In the genomic region with DNA sequence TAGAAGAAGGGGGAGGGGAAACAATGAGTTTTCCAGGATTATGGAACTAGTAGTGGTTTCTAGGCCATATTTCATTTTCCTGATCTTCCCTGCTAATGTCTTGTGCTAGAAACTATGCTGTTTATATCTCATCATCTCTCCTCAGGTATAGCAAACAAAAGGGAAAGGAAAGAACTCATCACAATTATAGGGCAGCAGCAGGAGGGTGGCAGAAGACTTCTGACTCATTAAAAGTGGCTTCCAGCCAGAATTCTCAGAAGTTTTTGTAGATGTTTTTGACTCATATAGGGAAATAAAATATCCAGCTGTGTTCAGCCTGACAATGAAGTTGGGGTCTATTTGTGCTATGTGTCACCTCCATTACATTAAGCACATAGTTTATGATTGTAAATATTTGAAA, we compare ENCODE assay signal across 7 cellular contexts. TPM values are rescaled to one million over a fixed set of nuclear protein-coding genes. Genes with fewer than 3 reads are reported as not detected.
DNase-seq lines count a peak whose midpoint lies in the region; ATAC-seq, FAIRE-seq and TF ChIP-seq lines count a peak whose summit lies in the region.

No MANE protein-coding gene starts in this region.

- H3K4me2 ChIP-seq in KMS-11, result 0 out of 2 replicates have a peak overlapping the region, but pooled peaks have one; percentile 1

- H3K4me3 ChIP-seq in KMS-11 (IDR thresholded peaks at IDR 0.05; ENCODE audit: insufficient read depth, low read depth, low read length), result no peak overlapping the region
- H3K4me3 ChIP-seq in adrenal gland, result peak overlapping the region in 1 of 4 donors; percentile 21
- no peak overlapping the region for H3K4me3 ChIP-seq in lung

- peaks cover 81% of the 10 kb centered on the region for H3K79me2 ChIP-seq in KMS-11 (ENCODE audit: insufficient read depth, low read depth)

- no peaks in the 10 kb centered on the region for H3K27me3 ChIP-seq in KMS-11 (ENCODE audit: insufficient read depth, low read depth)
- no peaks in the 10 kb centered on the region for H3K27me3 ChIP-seq in adrenal gland
- H3K27me3 ChIP-seq in lung (ENCODE audit: control insufficient read depth, insufficient read depth), result no peaks in the 10 kb centered on the region

- intact Hi-C loops in adrenal gland (cut with DNase I), result loop anchor here in 1 of 2 donors (5.0 kb wide), 1 partner anchor 342 kb away; no protein-coding TSS in a partner anchor

- H3K36me3 ChIP-seq in KMS-11 (ENCODE audit: insufficient read depth) (no peaks in the 10 kb centered on the region), adrenal gland (replicated peaks in 1 of 2) (peaks cover 0 to under 1% of the 10 kb centered on the region in 2 donors), lung (ENCODE audit: control insufficient read depth in 2 of 2, insufficient read depth in 2 of 2, low read length in 2 of 2) (no peaks in the 10 kb centered on the region)

- peaks cover 47% of the 10 kb centered on the region for H3K4me1 ChIP-seq in KMS-11 (ENCODE audit: low read depth, poor library complexity, severe bottlenecking)
- H3K4me1 ChIP-seq in adrenal gland (replicated peaks in 1 of 2), result peaks cover 50 to 76% of the 10 kb centered on the region in 2 donors
- peaks cover 0 to 32% of the 10 kb centered on the region in 2 donors for H3K4me1 ChIP-seq in lung (ENCODE audit: control insufficient read depth in 2 of 2, insufficient read depth in 2 of 2, low read length in 2 of 2)

- TF ChIP-seq POLR2A in adrenal gland (IDR thresholded peaks at IDR 0.05), result no peak

- no peak overlapping the region for H2AFZ ChIP-seq in KMS-11 (ENCODE audit: low read depth)

- H3K9me3 ChIP-seq in adrenal gland (replicated peaks in 1 of 3) (no peaks in the 10 kb centered on the region), lung (ENCODE audit: control insufficient read depth in 2 of 2, insufficient read depth in 1 of 2, low read length in 1 of 2) (no peaks in the 10 kb centered on the region)

- H4K20me1 ChIP-seq in KMS-11 (ENCODE audit: insufficient read depth), result no peaks in the 10 kb centered on the region

- TF ChIP-seq CTCF in KMS-11 (conservative IDR thresholded peaks at IDR 0.05; ENCODE audit: low read depth, low read length) (no peak), adrenal gland (IDR thresholded peaks at IDR 0.05) (no peak), lung (IDR thresholded peaks at IDR 0.05; ENCODE audit: control extremely low read depth, extremely low read depth) (no peak), GM20000 (IDR thresholded peaks at IDR 0.05; ENCODE audit: extremely low read depth, missing control alignments) (no peak)

- no peak overlapping the region for H3K27ac ChIP-seq in KMS-11
- H3K27ac ChIP-seq in adrenal gland, result peak overlapping the region in 1 of 5 donors; percentile 51
- peak overlapping the region in 1 of 2 donors; percentile 70 for H3K27ac ChIP-seq in lung (ENCODE audit: low read depth in 1 of 2, low read length in 1 of 2)

- peak; percentile 43 for ATAC-seq in lung (ENCODE audit: insufficient read depth, low FRiP score)

- H3K9ac ChIP-seq in KMS-11, result no peak overlapping the region

- DNase-seq in GM18507 (ENCODE audit: extremely low spot score, insufficient read length, low read depth) (no peak), adrenal gland (peak in 5 of 7 donors; percentile 27 to 48 (median 32)), lung (ENCODE audit: low spot score) (no peak), ureter (ENCODE audit: low spot score) (no peak), NCI-H1436 treated with DMSO at 0.1 percent for 48 hours (lab: John Stamatoyannopoulos, UW) (no peak), GM20000 (ENCODE audit: low spot score) (no peak)

- FAIRE-seq in GM18507 (lab: Jason Lieb, UNC), result peak; percentile 58

RNA-seq across cellular contexts. Expression of a gene that starts 6.5 kb away (rescaled TPM):
- total RNA-seq in adrenal gland (100 to 1,000 TPM in 5 of 8 donors, 10 to 100 TPM in 3; 32.3 to 161 (median 101) TPM), lung (100 to 1,000 TPM; 104 to 413 TPM), ureter (368 TPM)
- polyA plus RNA-seq in adrenal gland (10 to 100 TPM in 2 of 3 donors, 1 to 10 TPM in 1; 7.8 to 17.2 (median 12.2) TPM), lung (10 to 100 TPM; 22.8 to 31.5 TPM)

Comparison
In these comparisons a context has a peak if more than half of its experiments do, and no peak if none do; other contexts are left out.
1. DNase-seq: peak in adrenal gland (5 of 7); none in GM18507 (single experiment), lung (single experiment), ureter (single experiment), NCI-H1436 treated with DMSO at 0.1 percent for 48 hours (single experiment) and GM20000 (single experiment).